Comparison of ENCODE assay signal across 9 cellular contexts in genomic region chr1:211613108-211613947, GRCh38. TPM values are rescaled to one million over a fixed set of nuclear protein-coding genes. Genes with fewer than 3 reads are reported as not detected.
DNase-seq lines count a peak whose midpoint lies in the region; ATAC-seq and TF ChIP-seq lines count a peak whose summit lies in the region.
"Had no signal": no experiment of that assay in that cellular context is flagged by ENCODE, and none has a peak within 500 bp of the region (broad histone marks: within the 10 kb centered on the region; RNA-seq: fewer than 3 reads in every experiment).

No MANE protein-coding gene starts in this region.

- no peaks in the 10 kb centered on the region for H3K4me1 Mint-ChIP-seq in T-helper 17 cell
- H3K4me1 Mint-ChIP-seq: T-cell had no signal

- CTCF ChIA-PET in HEK293 (lab: Yijun Ruan, JAX) = interaction anchor here (1.1 to 1.2 kb wide), 2 partner anchors 15 to 40 kb away, joined by 3 read pairs; no protein-coding TSS in a partner anchor

- no peak overlapping the region for H3K4me3 ChIP-seq in HEK293 (ENCODE audit: low read depth, low read length)
- no peak overlapping the region for H3K4me3 ChIP-seq in gastrocnemius medialis

- DNase-seq in T-helper 17 cell (no peak), Right ventricle myocardium superior (peak; percentile 88), gastrocnemius medialis (peak; percentile 70 to 85), NCI-H1930 (lab: John Stamatoyannopoulos, UW) (no peak), NCI-H345 treated with DMSO at 0.1 percent for 48 hours (lab: John Stamatoyannopoulos, UW; ENCODE audit: unreplicated experiment) (no peak), HT-29 (ENCODE audit: low spot score) (no peak)
- DNase-seq in stimulated activated CD4-positive, alpha-beta T cell treated with anti-CD3 and anti-CD28 coated beads, Interleukin-4, amount 100 ng/mL, for 24 hours = no peak

- H3K27ac Mint-ChIP-seq in T-helper 17 cell = no peak overlapping the region
- H3K27ac Mint-ChIP-seq: T-cell had no signal

- TF ChIP-seq POLR2A in gastrocnemius medialis (IDR thresholded peaks at IDR 0.05) = no peak

- no peaks in the 10 kb centered on the region for H3K27me3 Mint-ChIP-seq in T-helper 17 cell
- H3K27me3 Mint-ChIP-seq: T-cell had no signal

- in situ Hi-C loops in gastrocnemius medialis (cut with MboI; ENCODE audit: low sequenced_read_pairs in 4 of 4) = no loop called here

- H3K27ac ChIP-seq in HEK293 (ENCODE audit: extremely low read depth, low read depth, low read length) (no peak overlapping the region), gastrocnemius medialis (peak overlapping the region; percentile 7 to 67 (median 50))

- no peaks in the 10 kb centered on the region for H3K27me3 ChIP-seq in gastrocnemius medialis

- intact Hi-C loops in Right ventricle myocardium superior (cut with DNase I) (no loop called here), gastrocnemius medialis (cut with DNase I; ENCODE audit: low total_unique reads) (no loop called here)

- H3K9me3 ChIP-seq in HEK293 (ENCODE audit: control insufficient read depth, insufficient read depth, low read depth, low read length) (no peaks in the 10 kb centered on the region), T-helper 17 cell (ENCODE audit: control insufficient read depth, low read length, poor library complexity, severe bottlenecking) (no peaks in the 10 kb centered on the region), gastrocnemius medialis (no peaks in the 10 kb centered on the region)

- H3K4me3 Mint-ChIP-seq in T-helper 17 cell = no peak overlapping the region
- H3K4me3 Mint-ChIP-seq: T-cell had no signal

- H3K36me3 ChIP-seq in HEK293 (ENCODE audit: control insufficient read depth in 2 of 2, insufficient read depth in 1 of 2, low read length in 2 of 2) (no peaks in the 10 kb centered on the region), gastrocnemius medialis (no peaks in the 10 kb centered on the region)

- TF ChIP-seq CTCF in HEK293 (tag by site-specific recombination; IDR thresholded peaks at IDR 0.05) (no peak), gastrocnemius medialis (IDR thresholded peaks at IDR 0.05 in 4 of 5, conservative IDR thresholded peaks at IDR 0.05 in 1 of 5) (no peak)

- POLR2A ChIA-PET in HEK293 (lab: Yijun Ruan, JAX) = no interaction called here

- H3K4me1 ChIP-seq in HEK293 (ENCODE audit: control insufficient read depth, insufficient read depth, low read length) (no peaks in the 10 kb centered on the region), gastrocnemius medialis (peaks cover 6 to 8% of the 10 kb centered on the region in 2 donors)

- no peaks in the 10 kb centered on the region for H3K36me3 Mint-ChIP-seq in T-helper 17 cell (ENCODE audit: low read depth)
- H3K36me3 Mint-ChIP-seq: T-cell had no signal

- peak; percentile 45 for ATAC-seq in T-helper 17 cell
- ATAC-seq in Right ventricle myocardium superior (ENCODE audit: poor library complexity) = peak; percentile 85
- peak; percentile 87 to 90 for ATAC-seq in gastrocnemius medialis
- ATAC-seq: T-cell had no signal

TF ChIP-seq in HEK293, 187 proteins besides CTCF, POLR2A, EP300 and RAD21:
- TF ChIP-seq ZNF362 (tag by site-specific recombination; IDR thresholded peaks at IDR 0.05) = peak; percentile 68; the same call in 1 of the 2 replicates
- no peak for TF ChIP-seq ZNF302 (tag by site-specific recombination; IDR thresholded peaks at IDR 0.05; ENCODE audit: low read depth)
- TF ChIP-seq PRDM1 (tag by site-specific recombination; IDR thresholded peaks at IDR 0.05) = 0 out of 2 replicates have a peak, but pooled peaks have one; percentile 51
- TF ChIP-seq ZNF202 (tag by site-specific recombination; IDR thresholded peaks at IDR 0.05; ENCODE audit: borderline replicate concordance) = no peak
- TF ChIP-seq PRDM10 (tag by site-specific recombination; IDR thresholded peaks at IDR 0.05) = peak; percentile 92
- TF ChIP-seq, protein P1, sequence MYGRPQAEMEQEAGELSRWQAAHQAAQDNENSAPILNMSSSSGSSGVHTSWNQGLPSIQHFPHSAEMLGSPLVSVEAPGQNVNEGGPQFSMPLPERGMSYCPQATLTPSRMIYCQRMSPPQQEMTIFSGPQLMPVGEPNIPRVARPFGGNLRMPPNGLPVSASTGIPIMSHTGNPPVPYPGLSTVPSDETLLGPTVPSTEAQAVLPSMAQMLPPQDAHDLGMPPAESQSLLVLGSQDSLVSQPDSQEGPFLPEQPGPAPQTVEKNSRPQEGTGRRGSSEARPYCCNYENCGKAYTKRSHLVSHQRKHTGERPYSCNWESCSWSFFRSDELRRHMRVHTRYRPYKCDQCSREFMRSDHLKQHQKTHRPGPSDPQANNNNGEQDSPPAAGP (tag by site-specific recombination; IDR thresholded peaks at IDR 0.05) = no peak
TF ChIP-seq in HEK293: peak in this region for 3.

RNA-seq across cellular contexts. Expression of gene SLC30A1, which starts 34.4 kb away (rescaled TPM):
- 1 to 10 TPM; 4.8 to 9.5 TPM for total RNA-seq in T-helper 17 cell
- 9.8 TPM for total RNA-seq in Right ventricle myocardium superior
- total RNA-seq in gastrocnemius medialis = 1 to 10 TPM; 1.3 to 3.0 (median 2.1) TPM
- total RNA-seq in HT-29 (2014; rRNA removed; shearing (Covaris generic)) = 8.1 and 8.6 TPM in 2 replicates

Comparison
In these comparisons a context has a peak if more than half of its experiments do, and no peak if none do; other contexts are left out.
1. DNase-seq: peak in Right ventricle myocardium superior (single experiment) and gastrocnemius medialis (2 of 2); none in T-helper 17 cell (0 of 3), stimulated activated CD4-positive, alpha-beta T cell treated with anti-CD3 and anti-CD28 coated beads, Interleukin-4, amount 100 ng/mL, for 24 hours (single experiment), NCI-H1930 (0 of 2), NCI-H345 treated with DMSO at 0.1 percent for 48 hours (single experiment) and HT-29 (single experiment).
2. Peak in every context shown above with its lines, with median percentiles within 50 percentile points of each other: ATAC-seq.